In the genomic region with DNA sequence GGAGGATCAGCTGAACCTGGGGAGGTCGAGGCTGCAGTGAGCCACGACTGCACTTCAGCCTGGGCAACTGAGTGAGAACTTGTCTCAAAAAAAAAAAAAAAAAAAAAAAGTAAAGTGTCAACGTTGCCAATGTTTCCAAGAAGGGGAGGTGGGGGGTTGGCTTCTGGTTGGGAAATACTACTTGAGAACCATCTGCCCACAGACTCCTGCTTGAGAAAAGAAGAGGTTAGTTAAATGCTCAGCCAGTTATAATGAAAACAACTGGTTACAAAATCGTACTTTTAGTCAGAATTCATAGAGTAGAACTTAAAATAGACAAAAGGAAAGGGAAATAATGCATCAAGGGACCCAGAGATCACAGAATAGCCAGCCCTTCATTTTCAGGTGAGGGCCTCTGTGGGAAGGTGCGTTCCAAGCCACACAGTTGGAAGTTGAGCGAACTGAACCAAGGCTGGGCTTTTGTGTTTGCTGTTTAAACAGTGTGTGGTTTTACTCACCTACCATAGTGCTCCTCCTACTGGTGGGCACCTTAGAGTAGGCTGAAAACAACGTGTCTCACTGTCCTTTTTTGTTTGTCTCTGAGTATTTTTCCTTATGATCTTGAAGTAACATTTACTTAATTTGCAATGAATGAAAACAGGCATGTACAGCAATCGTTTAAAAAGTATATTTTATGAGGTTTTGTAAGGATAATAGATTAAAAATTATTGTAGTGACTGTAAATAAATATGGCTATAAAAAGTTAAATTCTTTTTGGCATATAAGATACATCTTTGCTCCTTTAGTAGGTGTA, we compare ENCODE assay signal across 8 cellular contexts.
DNase-seq lines count a peak whose midpoint lies in the region; ATAC-seq, FAIRE-seq and TF ChIP-seq lines count a peak whose summit lies in the region.

No MANE protein-coding gene starts in this region.

- no peaks in the 10 kb centered on the region for H3K79me2 ChIP-seq in osteoblast (ENCODE audit: insufficient read depth, low read length)

- peak; percentile 53 for ATAC-seq in GM21367 (IDR thresholded peaks at IDR 0.05; ENCODE audit: unreplicated experiment)

- DNase-seq in Calu3, result peak; percentile 90
- DNase-seq in HTR-8/SVneo (ENCODE audit: insufficient read length, low spot score), result peak; percentile 93
- peak; percentile 60 for DNase-seq in activated T-cell treated with anti-CD3 and anti-CD28 coated beads, Interleukin-2, amount 50 U/mL, for 1 hour
- peak; percentile 82 for DNase-seq in fibroblast of peridontal ligament (ENCODE audit: extremely low read depth)
- DNase-seq in osteoblast (ENCODE audit: insufficient read length, low spot score, missing footprints), result no peak
- peak; percentile 70 for DNase-seq in ureter (ENCODE audit: low spot score)

- H3K9me3 Mint-ChIP-seq in Calu3 (ENCODE audit: low read depth, unreplicated experiment), result no peaks in the 10 kb centered on the region

- peak overlapping the region; percentile 85 for H2AFZ ChIP-seq in osteoblast (ENCODE audit: low read length)

- no peaks in the 10 kb centered on the region for H3K27me3 ChIP-seq in osteoblast (ENCODE audit: insufficient read depth, low read length)

- no peaks in the 10 kb centered on the region for H4K20me1 ChIP-seq in osteoblast (ENCODE audit: insufficient read depth, low read length)

- BruUV-seq in Calu3 (replicated peaks; lab: Mats Ljungman, UMichigan), result no TSS peak

- H3K4me3 ChIP-seq in osteoblast (ENCODE audit: insufficient read depth, low read length), result peak overlapping the region; percentile 37

- H3K4me1 ChIP-seq in osteoblast (ENCODE audit: insufficient read depth, low read length), result peaks cover 48% of the 10 kb centered on the region

- H3K4me2 ChIP-seq in osteoblast (ENCODE audit: insufficient read depth, low read length), result peak overlapping the region; percentile 62

- H3K36me3 ChIP-seq in osteoblast (ENCODE audit: insufficient read depth, low read length), result no peaks in the 10 kb centered on the region

- peak; percentile 82 for FAIRE-seq in HTR-8/SVneo (lab: Jason Lieb, UNC)

- CTCF ChIA-PET in Calu3 (lab: Charles Lee), result interaction anchor here (0.7 to 2.4 kb wide), 8 partner anchors 30 to 290 kb away, joined by 3 to 19 read pairs (median 6); no protein-coding TSS in a partner anchor

- H3K27ac ChIP-seq in osteoblast (ENCODE audit: low read depth, low read length), result peak overlapping the region; percentile 85

- H3K4me1 Mint-ChIP-seq in Calu3 (ENCODE audit: low read depth, unreplicated experiment), result peaks cover 76% of the 10 kb centered on the region

- H3K27ac Mint-ChIP-seq in Calu3 (ENCODE audit: unreplicated experiment), result peak overlapping the region; percentile 80

- no peaks in the 10 kb centered on the region for H3K27me3 Mint-ChIP-seq in Calu3 (ENCODE audit: unreplicated experiment)

- TF ChIP-seq CTCF in Calu3 (IDR thresholded peaks at IDR 0.05; ENCODE audit: unreplicated experiment), result peak; percentile 77
- TF ChIP-seq CTCF in osteoblast (IDR thresholded peaks at IDR 0.05; ENCODE audit: extremely low read depth, low read depth, low read length), result peak; percentile 86

- H3K4me3 Mint-ChIP-seq in Calu3 (ENCODE audit: low read depth, unreplicated experiment), result no peak overlapping the region

- intact Hi-C loops in Calu3 (cut with micrococcal nuclease; ENCODE audit: unreplicated experiment), result loop anchor here (1.0 to 10.0 kb wide), 7 partner anchors 31 to 290 kb away; no protein-coding TSS in a partner anchor

- peaks cover 22% of the 10 kb centered on the region for H3K36me3 Mint-ChIP-seq in Calu3 (ENCODE audit: insufficient read depth, unreplicated experiment)

- no peaks in the 10 kb centered on the region for H3K9me3 ChIP-seq in osteoblast (ENCODE audit: low read depth, low read length)

TF ChIP-seq in PFSK-1, 5 proteins besides CTCF, POLR2A, EP300 and RAD21:
- TF ChIP-seq REST (IDR thresholded peaks at IDR 0.05; ENCODE audit: insufficient read depth in 1 of 2, low read depth in 2 of 2, low read length in 2 of 2), result no peak
- no peak for TF ChIP-seq SIN3A (IDR thresholded peaks at IDR 0.05; ENCODE audit: borderline replicate concordance, insufficient read depth, low read length)
- TF ChIP-seq POLR2AphosphoS5 (IDR thresholded peaks at IDR 0.05; ENCODE audit: low read depth, low read length), result no peak
- peak; percentile 20 for TF ChIP-seq FOXP2 (optimal IDR thresholded peaks at IDR 0.05; ENCODE audit: borderline replicate concordance, extremely low read depth, extremely low read length, insufficient read depth)
- TF ChIP-seq TAF1 (IDR thresholded peaks at IDR 0.05; ENCODE audit: borderline replicate concordance, insufficient read depth, low read length), result no peak
